Comparison of ENCODE assay signal across 8 cellular contexts in the genomic region with DNA sequence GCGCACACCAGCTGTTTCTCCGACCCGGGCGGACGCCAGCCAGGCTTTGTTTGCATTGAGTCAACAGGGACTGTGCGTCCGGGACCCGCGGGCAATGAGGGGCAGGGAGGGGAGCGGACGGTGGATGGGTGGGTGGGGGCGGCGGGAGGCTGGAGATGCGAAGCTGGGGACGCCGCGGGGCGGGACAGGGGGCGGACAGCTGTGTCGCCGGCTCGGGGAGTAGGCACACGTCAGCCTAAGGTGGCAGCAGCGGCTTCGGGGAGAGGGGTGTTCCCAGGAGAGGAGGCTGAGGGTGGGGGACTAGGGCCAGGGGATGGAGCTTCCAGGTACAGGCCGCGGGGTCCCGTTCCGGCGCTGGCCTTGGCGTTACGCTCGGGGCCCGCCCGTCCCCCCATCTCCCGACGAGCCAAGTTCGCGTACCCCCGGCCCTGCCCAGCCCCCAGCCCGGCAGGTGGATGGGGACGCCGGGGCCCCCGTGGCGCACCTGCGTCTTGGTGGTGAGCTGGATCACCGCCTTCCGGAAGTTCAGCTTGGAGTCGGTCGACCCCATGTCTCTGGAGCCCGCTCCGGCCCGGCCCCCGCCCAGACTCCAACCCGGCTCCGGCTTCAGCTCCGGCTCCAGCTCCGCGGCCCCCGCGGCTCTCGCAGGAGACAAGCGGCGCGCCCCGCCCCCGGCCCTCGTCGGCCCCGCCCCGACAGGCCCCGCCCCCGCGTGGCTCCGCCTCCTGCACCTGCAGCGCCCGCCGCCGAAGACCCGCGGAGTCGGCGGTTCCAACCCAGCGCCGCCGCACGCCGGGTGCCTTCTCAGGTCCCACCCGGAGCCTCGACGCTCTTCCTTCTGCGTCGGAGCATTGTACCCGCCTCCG. TPM values are rescaled to one million over a fixed set of nuclear protein-coding genes. Genes with fewer than 3 reads are reported as not detected.
DNase-seq lines count a peak whose midpoint lies in the region; ATAC-seq, FAIRE-seq and TF ChIP-seq lines count a peak whose summit lies in the region.

A gene with protein sequence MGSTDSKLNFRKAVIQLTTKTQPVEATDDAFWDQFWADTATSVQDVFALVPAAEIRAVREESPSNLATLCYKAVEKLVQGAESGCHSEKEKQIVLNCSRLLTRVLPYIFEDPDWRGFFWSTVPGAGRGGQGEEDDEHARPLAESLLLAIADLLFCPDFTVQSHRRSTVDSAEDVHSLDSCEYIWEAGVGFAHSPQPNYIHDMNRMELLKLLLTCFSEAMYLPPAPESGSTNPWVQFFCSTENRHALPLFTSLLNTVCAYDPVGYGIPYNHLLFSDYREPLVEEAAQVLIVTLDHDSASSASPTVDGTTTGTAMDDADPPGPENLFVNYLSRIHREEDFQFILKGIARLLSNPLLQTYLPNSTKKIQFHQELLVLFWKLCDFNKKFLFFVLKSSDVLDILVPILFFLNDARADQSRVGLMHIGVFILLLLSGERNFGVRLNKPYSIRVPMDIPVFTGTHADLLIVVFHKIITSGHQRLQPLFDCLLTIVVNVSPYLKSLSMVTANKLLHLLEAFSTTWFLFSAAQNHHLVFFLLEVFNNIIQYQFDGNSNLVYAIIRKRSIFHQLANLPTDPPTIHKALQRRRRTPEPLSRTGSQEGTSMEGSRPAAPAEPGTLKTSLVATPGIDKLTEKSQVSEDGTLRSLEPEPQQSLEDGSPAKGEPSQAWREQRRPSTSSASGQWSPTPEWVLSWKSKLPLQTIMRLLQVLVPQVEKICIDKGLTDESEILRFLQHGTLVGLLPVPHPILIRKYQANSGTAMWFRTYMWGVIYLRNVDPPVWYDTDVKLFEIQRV (minus strand): TSS at position 653 of the 866 bp plus-strand sequence. CDS start 103 bp downstream, at position 550.

- H3K4me3 Mint-ChIP-seq in central memory CD8-positive, alpha-beta T cell, result peak within 1 kb of the TSS; percentile 85

- TF ChIP-seq POLR2A in NB4 (IDR thresholded peaks at IDR 0.05; ENCODE audit: extremely low read depth, insufficient read length), result no peak

- intact Hi-C loops in left colon (cut with DNase I, micrococcal nuclease), result no loop called here

- peak within 1 kb of the TSS; percentile 90 for H3K27ac Mint-ChIP-seq in central memory CD8-positive, alpha-beta T cell (ENCODE audit: low read depth)

- peaks cover 21% of the 10 kb centered on the region for H3K27me3 Mint-ChIP-seq in central memory CD8-positive, alpha-beta T cell

- FAIRE-seq in D721Med (lab: Jason Lieb, UNC), result no peak

- H3K9me3 Mint-ChIP-seq in central memory CD8-positive, alpha-beta T cell, result no peaks in the 10 kb centered on the region

- peak; percentile 79 for ATAC-seq in central memory CD8-positive, alpha-beta T cell (replicated peaks; ENCODE audit: extremely low read depth, poor library complexity, severe bottlenecking)
- ATAC-seq in left colon, result peak; percentile 80
- no peak for ATAC-seq in GM19452 (IDR thresholded peaks at IDR 0.05; ENCODE audit: unreplicated experiment)
- no peak for ATAC-seq in HG03565 (IDR thresholded peaks at IDR 0.05; ENCODE audit: unreplicated experiment)

- H3K4me1 Mint-ChIP-seq in central memory CD8-positive, alpha-beta T cell, result peaks cover 7% of the 10 kb centered on the region

- H3K36me3 Mint-ChIP-seq in central memory CD8-positive, alpha-beta T cell (ENCODE audit: insufficient read depth), result peaks cover 6% of the 10 kb centered on the region

- TF ChIP-seq CTCF in D721Med (IDR thresholded peaks at IDR 0.05; ENCODE audit: insufficient read depth, missing control alignments) (no peak), NB4 (IDR thresholded peaks at IDR 0.05; ENCODE audit: low read depth, low read length) (no peak)

- DNase-seq in D721Med (ENCODE audit: insufficient read length, low spot score) (peak; percentile 93), NB4 (ENCODE audit: low read depth) (peak; percentile 60), left colon (peak; percentile 71 to 87)
- peak; percentile 72 for DNase-seq in activated CD4-positive, alpha-beta T cell treated with anti-CD3 and anti-CD28 coated beads for 1 hour
- DNase-seq in central memory CD8-positive, alpha-beta T cell (ENCODE audit: low spot score in 2 of 2), result peak; percentile 49 to 53
- peak; percentile 43 to 69 for DNase-seq in stimulated activated CD4-positive, alpha-beta T cell treated with anti-CD3 and anti-CD28 coated beads, Interleukin-15, amount 100 ng/mL, for 48 hours (ENCODE audit: low read depth in 2 of 2)

- H3K4me3 ChIP-seq in NB4 (ENCODE audit: low read depth, low read length), result no peak within 1 kb of the TSS

RNA-seq across cellular contexts. Expression of the gene that starts here (rescaled TPM):
- 10 to 100 TPM; 55.4 to 69.3 TPM for total RNA-seq in left colon

Comparison
In these comparisons a context has a peak if more than half of its experiments do, and no peak if none do; other contexts are left out.
1. ATAC-seq: peak in central memory CD8-positive, alpha-beta T cell (single experiment) and left colon (single experiment); none in GM19452 (single experiment) and HG03565 (single experiment).
2. Peak in every context shown above with its lines, with median percentiles within 50 percentile points of each other: DNase-seq.